In genomic region chr9:93827545-93828330, GRCh38 we compare ENCODE assay signal across 8 cellular contexts.
DNase-seq lines count a peak whose midpoint lies in the region; ATAC-seq, FAIRE-seq and TF ChIP-seq lines count a peak whose summit lies in the region.

No MANE protein-coding gene starts in this region.

- no peak overlapping the region for H4K91ac ChIP-seq in trophoblast cell (ENCODE audit: low read depth, low read length)

- H2BK12ac ChIP-seq in trophoblast cell (ENCODE audit: low read length), result no peak overlapping the region

- H3K4me2 ChIP-seq in trophoblast cell (ENCODE audit: low read length), result peak overlapping the region; percentile 69

- no peak overlapping the region for H3K4me3 Mint-ChIP-seq in activated naive CD4-positive, alpha-beta T cell treated with anti-CD3 and anti-CD28 coated beads for 36 hours

- no peaks in the 10 kb centered on the region for H3K79me2 ChIP-seq in trophoblast cell (ENCODE audit: control insufficient read depth, insufficient read depth, low read length, poor library complexity)

- H3K9me3 ChIP-seq in trophoblast cell (ENCODE audit: insufficient read depth, low read depth, low read length), result peaks cover 3% of the 10 kb centered on the region

- no peak overlapping the region for H3K27ac Mint-ChIP-seq in activated naive CD4-positive, alpha-beta T cell treated with anti-CD3 and anti-CD28 coated beads for 36 hours

- no peak overlapping the region for H3K9ac ChIP-seq in trophoblast cell (ENCODE audit: low read length)

- peak; percentile 96 for ATAC-seq in Right ventricle myocardium superior (ENCODE audit: poor library complexity)
- no peak for ATAC-seq in HG03108 (IDR thresholded peaks at IDR 0.05; ENCODE audit: unreplicated experiment)

- no peaks in the 10 kb centered on the region for H3K36me3 Mint-ChIP-seq in activated naive CD4-positive, alpha-beta T cell treated with anti-CD3 and anti-CD28 coated beads for 36 hours (ENCODE audit: low read depth)

- H3K4me3 ChIP-seq in trophoblast cell (ENCODE audit: low read depth, low read length), result no peak overlapping the region

- no peaks in the 10 kb centered on the region for H3K9me3 Mint-ChIP-seq in activated naive CD4-positive, alpha-beta T cell treated with anti-CD3 and anti-CD28 coated beads for 36 hours

- H3K27ac ChIP-seq in trophoblast cell (ENCODE audit: low read depth, low read length), result no peak overlapping the region

- H3K79me1 ChIP-seq in trophoblast cell (ENCODE audit: low read length), result no peaks in the 10 kb centered on the region

- no peak overlapping the region for H3K14ac ChIP-seq in trophoblast cell (ENCODE audit: low read length)

- H2BK120ac ChIP-seq in trophoblast cell (ENCODE audit: insufficient read depth, low read length, poor library complexity), result no peak overlapping the region

- H4K8ac ChIP-seq in trophoblast cell (ENCODE audit: low read depth, low read length), result no peak overlapping the region

- no peaks in the 10 kb centered on the region for H3K36me3 ChIP-seq in trophoblast cell (ENCODE audit: control insufficient read depth in 1 of 2, insufficient read depth in 2 of 2, low read length in 2 of 2)

- H4K12ac ChIP-seq in trophoblast cell (ENCODE audit: low read depth, low read length), result no peak overlapping the region

- H2BK5ac ChIP-seq in trophoblast cell (ENCODE audit: low read depth, low read length, poor library complexity), result no peak overlapping the region

- no peak overlapping the region for H3K18ac ChIP-seq in trophoblast cell (ENCODE audit: low read length)

- no peak overlapping the region for H3K23ac ChIP-seq in trophoblast cell (ENCODE audit: low read length)

- H3K4ac ChIP-seq in trophoblast cell (ENCODE audit: low read depth, low read length), result no peak overlapping the region

- H3K4me1 ChIP-seq in trophoblast cell (ENCODE audit: control insufficient read depth in 1 of 2, insufficient read depth in 2 of 2, low read length in 2 of 2), result no peaks in the 10 kb centered on the region

- no peak for TF ChIP-seq POLR2A in GM12891 (IDR thresholded peaks at IDR 0.05; ENCODE audit: low read depth, low read length)

- intact Hi-C loops in activated naive CD4-positive, alpha-beta T cell treated with anti-CD3 and anti-CD28 coated beads for 36 hours (cut with micrococcal nuclease), result loop anchor here (2.0 to 10.0 kb wide), 5 partner anchors 81 to 385 kb away; partner anchors contain the start of gene BARX1
- intact Hi-C loops in Right ventricle myocardium superior (cut with DNase I), result no loop called here

- DNase-seq in 8988T, result peak; percentile 96
- DNase-seq in GM12891 (ENCODE audit: insufficient read length, low spot score), result peak; percentile 69
- DNase-seq in NCI-H2227 (lab: John Stamatoyannopoulos, UW; ENCODE audit: unreplicated experiment), result peak; percentile 65
- DNase-seq in activated naive CD4-positive, alpha-beta T cell treated with anti-CD3 and anti-CD28 coated beads for 36 hours, result peak; percentile 46
- DNase-seq in Right ventricle myocardium superior, result peak; percentile 60
- DNase-seq in trophoblast cell, result peak; percentile 35 to 66
- DNase-seq in dedifferentiated amniotic fluid mesenchymal stem cell (ENCODE audit: extremely low spot score), result no peak

- peak; percentile 45 for FAIRE-seq in GM12891 (lab: Jason Lieb, UNC)

- H2AK5ac ChIP-seq in trophoblast cell (ENCODE audit: low read length), result no peak overlapping the region

- CTCF ChIA-PET in activated naive CD4-positive, alpha-beta T cell treated with anti-CD3 and anti-CD28 coated beads for 36 hours (lab: Charles Lee), result interaction anchor here (0.6 to 1.5 kb wide), 12 partner anchors 10 to 186 kb away, joined by 3 to 8 read pairs (median 4); no protein-coding TSS in a partner anchor

- H3K27me3 ChIP-seq in trophoblast cell (ENCODE audit: insufficient read depth, low read length), result no peaks in the 10 kb centered on the region

- H3K4me1 Mint-ChIP-seq in activated naive CD4-positive, alpha-beta T cell treated with anti-CD3 and anti-CD28 coated beads for 36 hours (ENCODE audit: low read depth), result peaks cover 8% of the 10 kb centered on the region

- peaks cover 40% of the 10 kb centered on the region for H3K27me3 Mint-ChIP-seq in activated naive CD4-positive, alpha-beta T cell treated with anti-CD3 and anti-CD28 coated beads for 36 hours (ENCODE audit: low read depth)

- no peak overlapping the region for H2AFZ ChIP-seq in trophoblast cell (ENCODE audit: insufficient read depth, low read length, poor library complexity)

- WGBS in trophoblast cell (ENCODE audit: extremely low coverage, insufficient coverage, insufficient read length), result no CpG with 5 or more reads among the region's 43 CpGs

TF ChIP-seq in GM12891, 5 proteins besides CTCF, POLR2A, EP300 and RAD21:
- TF ChIP-seq POLR2AphosphoS5 (IDR thresholded peaks at IDR 0.05; ENCODE audit: low read depth, low read length) (no peak), SPI1 (IDR thresholded peaks at IDR 0.05; ENCODE audit: low read depth, low read length) (no peak), POU2F2 (IDR thresholded peaks at IDR 0.05; ENCODE audit: low read depth, low read length) (no peak), TAF1 (IDR thresholded peaks at IDR 0.05; ENCODE audit: low read depth, low read length) (no peak), PAX5 (IDR thresholded peaks at IDR 0.05; ENCODE audit: insufficient read depth, low read length, severe bottlenecking) (no peak)
